In genomic region chr5:81908044-81908443, GRCh38 we compare ENCODE assay signal across 22 cellular contexts.
DNase-seq lines count a peak whose midpoint lies in the region; ATAC-seq and TF ChIP-seq lines count a peak whose summit lies in the region.
"Had no signal": no experiment of that assay in that cellular context is flagged by ENCODE, and none has a peak within 500 bp of the region (broad histone marks: within the 10 kb centered on the region; RNA-seq: fewer than 3 reads in every experiment).

No MANE protein-coding gene starts in this region.

- H3K27me3 ChIP-seq in GM23338 (ENCODE audit: insufficient read depth) = no peaks in the 10 kb centered on the region
- no peaks in the 10 kb centered on the region for H3K27me3 ChIP-seq in gastroesophageal sphincter
- no peaks in the 10 kb centered on the region for H3K27me3 ChIP-seq in osteoblast (ENCODE audit: insufficient read depth, low read length)
- H3K27me3 ChIP-seq in ascending aorta = no peaks in the 10 kb centered on the region
- no peaks in the 10 kb centered on the region for H3K27me3 ChIP-seq in left ventricle myocardium inferior (ENCODE audit: low read depth)
- H3K27me3 ChIP-seq: BE2C, SJSA1 had no signal

- no peak for ATAC-seq in GM23338
- peak; percentile 81 for ATAC-seq in gastroesophageal sphincter
- ATAC-seq: A549, HCT116, Right ventricle myocardium inferior had no signal

- TF ChIP-seq POLR2A in gastroesophageal sphincter (IDR thresholded peaks at IDR 0.05) = no peak

- 32 to 39% methylated on average over 8 to 10 of the region's 10 CpGs for WGBS in gastroesophageal sphincter (ENCODE audit: low coverage in 1 of 2), 2 donors

- DNase-seq in GM23338 (ENCODE audit: low spot score) (no peak), astrocyte of the hippocampus (ENCODE audit: low read depth, low spot score) (peak; percentile 48), osteoblast (ENCODE audit: insufficient read length, low spot score, missing footprints) (no peak), ascending aorta (ENCODE audit: low spot score in 2 of 2) (no peak), NCI-H2196 (lab: John Stamatoyannopoulos, UW; ENCODE audit: unreplicated experiment) (no peak), left ventricle myocardium inferior (no peak)
- DNase-seq: BE2C; CD4-positive, alpha-beta T cell; GDM1; Karpas-422; NCI-H1105; NCI-H187 treated with DMSO at 0.1 percent for 48 hours; NCI-H2171 treated with DMSO at 0.1 percent for 48 hours; NCI-H524; NCI-H774; NK-92 treated with Interleukin-12 subunit alpha and Interleukin-12 subunit beta, amount 100 ng/mL, for 24 hours; PC-9 had no signal

- no peaks in the 10 kb centered on the region; the same call in 2 of the 3 replicates for H3K36me3 Mint-ChIP-seq in GM23338 (ENCODE audit: low read depth)

- H3K79me2 ChIP-seq in GM23338 (replicated peaks; ENCODE audit: insufficient read depth) (no peaks in the 10 kb centered on the region), osteoblast (ENCODE audit: insufficient read depth, low read length) (no peaks in the 10 kb centered on the region)

- H3K4me3 ChIP-seq in GM23338 (no peak overlapping the region), gastroesophageal sphincter (no peak overlapping the region), osteoblast (ENCODE audit: insufficient read depth, low read length) (no peak overlapping the region), ascending aorta (no peak overlapping the region), left ventricle myocardium inferior (no peak overlapping the region)
- H3K4me3 ChIP-seq: A549, PC-9, SJSA1 had no signal

- no peak overlapping the region for H3K27ac Mint-ChIP-seq in GM23338
- H3K27ac Mint-ChIP-seq: CD4-positive, alpha-beta T cell had no signal

- H4K20me1 ChIP-seq in GM23338 (replicated peaks; ENCODE audit: insufficient read depth) (no peaks in the 10 kb centered on the region), osteoblast (ENCODE audit: insufficient read depth, low read length) (no peaks in the 10 kb centered on the region)

- no peaks in the 10 kb centered on the region for H3K9me3 Mint-ChIP-seq in GM23338
- H3K9me3 Mint-ChIP-seq: CD4-positive, alpha-beta T cell had no signal

- intact Hi-C loops in ascending aorta (cut with DNase I) = no loop called here
- intact Hi-C loops in left ventricle myocardium inferior (cut with micrococcal nuclease) = no loop called here

- H3K4me3 Mint-ChIP-seq in GM23338 = no peak overlapping the region
- H3K4me3 Mint-ChIP-seq: CD4-positive, alpha-beta T cell had no signal

- H3K4me1 ChIP-seq in GM23338 (ENCODE audit: insufficient read depth) = peaks cover 10% of the 10 kb centered on the region; the same call in 1 of the 2 replicates
- peaks cover 0 to 35% (median 5%) of the 10 kb centered on the region in 3 donors for H3K4me1 ChIP-seq in gastroesophageal sphincter
- H3K4me1 ChIP-seq in osteoblast (ENCODE audit: insufficient read depth, low read length) = no peaks in the 10 kb centered on the region
- H3K4me1 ChIP-seq in ascending aorta = peaks cover 0 to 7% of the 10 kb centered on the region in 2 donors
- H3K4me1 ChIP-seq in left ventricle myocardium inferior = peaks cover 11% of the 10 kb centered on the region
- H3K4me1 ChIP-seq: A549, BE2C, SJSA1 had no signal

- no peaks in the 10 kb centered on the region for H3K27me3 Mint-ChIP-seq in GM23338 (ENCODE audit: insufficient read depth, low read depth, poor library complexity)
- H3K27me3 Mint-ChIP-seq: CD4-positive, alpha-beta T cell had no signal

- H3K4me2 ChIP-seq in GM23338 (no peak overlapping the region), osteoblast (ENCODE audit: insufficient read depth, low read length) (no peak overlapping the region)
- H3K4me2 ChIP-seq: A549, PC-9 had no signal

- peaks cover 3% of the 10 kb centered on the region; the same call in 1 of the 2 replicates for H3K9me2 ChIP-seq in GM23338 (ENCODE audit: insufficient read depth)

- H3K4me1 Mint-ChIP-seq in GM23338 = peaks cover 10% of the 10 kb centered on the region

- peak; percentile 78 for TF ChIP-seq EP300 in gastroesophageal sphincter (IDR thresholded peaks at IDR 0.05)

- H3K27ac ChIP-seq in GM23338 (ENCODE audit: low read depth) (no peak overlapping the region), gastroesophageal sphincter (peak overlapping the region in 3 of 4 donors; percentile 23 to 76 (median 51)), osteoblast (ENCODE audit: low read depth, low read length) (no peak overlapping the region), ascending aorta (no peak overlapping the region), left ventricle myocardium inferior (replicated peaks) (no peak overlapping the region)
- H3K27ac ChIP-seq: A549, PC-9, SJSA1 had no signal

- H2AFZ ChIP-seq in GM23338 (peak overlapping the region; percentile 76; the same call in 1 of the 2 replicates), osteoblast (ENCODE audit: low read length) (peak overlapping the region; percentile 25)
- H2AFZ ChIP-seq: PC-9 had no signal

- H3F3A ChIP-seq in GM23338 (replicated peaks; ENCODE audit: low read depth) = no peaks in the 10 kb centered on the region

- no peak for TF ChIP-seq CTCF in GM23338 (conservative IDR thresholded peaks at IDR 0.05; ENCODE audit: low read depth in 2 of 2)
- no peak for TF ChIP-seq CTCF in gastroesophageal sphincter (IDR thresholded peaks at IDR 0.05)
- no peak for TF ChIP-seq CTCF in osteoblast (IDR thresholded peaks at IDR 0.05; ENCODE audit: extremely low read depth, low read depth, low read length)
- no peak for TF ChIP-seq CTCF in ascending aorta (IDR thresholded peaks at IDR 0.05)
- no peak for TF ChIP-seq CTCF in left ventricle myocardium inferior (IDR thresholded peaks at IDR 0.05; ENCODE audit: borderline replicate concordance)

- H3K36me3 ChIP-seq in GM23338 (ENCODE audit: insufficient read depth) (no peaks in the 10 kb centered on the region), gastroesophageal sphincter (no peaks in the 10 kb centered on the region), osteoblast (ENCODE audit: insufficient read depth, low read length) (no peaks in the 10 kb centered on the region), ascending aorta (no peaks in the 10 kb centered on the region), left ventricle myocardium inferior (no peaks in the 10 kb centered on the region)
- H3K36me3 ChIP-seq: BE2C, SJSA1 had no signal

- no peaks in the 10 kb centered on the region for H3K9me3 ChIP-seq in gastroesophageal sphincter
- H3K9me3 ChIP-seq in osteoblast (ENCODE audit: low read depth, low read length) = no peaks in the 10 kb centered on the region
- no peaks in the 10 kb centered on the region for H3K9me3 ChIP-seq in ascending aorta
- H3K9me3 ChIP-seq in left ventricle myocardium inferior (replicated peaks) = no peaks in the 10 kb centered on the region
- H3K9me3 ChIP-seq: A549, BE2C, SJSA1 had no signal

TF ChIP-seq in GM23338, 12 proteins besides CTCF, POLR2A, EP300 and RAD21 (continues in another document):
- TF ChIP-seq EZH2phosphoT487 (IDR thresholded peaks at IDR 0.05; ENCODE audit: unreplicated experiment) (no peak), JUNB (IDR thresholded peaks at IDR 0.05; ENCODE audit: unreplicated experiment) (no peak), POLR2AphosphoS5 (IDR thresholded peaks at IDR 0.05; ENCODE audit: low read depth) (no peak)

Comparison
In these comparisons a context has a peak if more than half of its experiments do, and no peak if none do; other contexts are left out.
1. H3K27ac ChIP-seq: peak in gastroesophageal sphincter (3 of 4); none in GM23338 (single experiment), osteoblast (single experiment), ascending aorta (0 of 2) and left ventricle myocardium inferior (single experiment).